In genomic region chr5:16855475-16855874, GRCh38 we compare ENCODE assay signal across 10 cellular contexts.
DNase-seq lines count a peak whose midpoint lies in the region; ATAC-seq, FAIRE-seq and TF ChIP-seq lines count a peak whose summit lies in the region.
"Had no signal": no experiment of that assay in that cellular context is flagged by ENCODE, and none has a peak within 500 bp of the region (broad histone marks: within the 10 kb centered on the region; RNA-seq: fewer than 3 reads in every experiment).

No MANE protein-coding gene starts in this region.

- intact Hi-C loops in adrenal gland (cut with DNase I) (no loop called here), kidney (cut with DNase I) (no loop called here)

- no peak overlapping the region for H3K27ac ChIP-seq in adrenal gland
- no peak overlapping the region for H3K27ac ChIP-seq in iPS-20b (ENCODE audit: low read length)
- no peak overlapping the region for H3K27ac ChIP-seq in kidney (ENCODE audit: low read depth in 2 of 2, low read length in 2 of 2)
- H3K27ac ChIP-seq: C4-2B had no signal

- H3K27me3 ChIP-seq in adrenal gland: no peaks in the 10 kb centered on the region
- H3K27me3 ChIP-seq in iPS-20b (ENCODE audit: insufficient read depth, low read length): no peaks in the 10 kb centered on the region

- H3K4me3 ChIP-seq in adrenal gland (no peak overlapping the region), iPS-20b (ENCODE audit: low read length) (no peak overlapping the region), kidney (ENCODE audit: low read length in 2 of 2) (no peak overlapping the region)

- no peak for FAIRE-seq in kidney (lab: Jason Lieb, UNC)

- peak; percentile 43 for DNase-seq in AG20443 (ENCODE audit: low spot score)
- peak; percentile 88 for DNase-seq in NCI-H1694 (lab: John Stamatoyannopoulos, UW)
- peak; percentile 21 to 68 (median 42) for DNase-seq in adrenal gland
- no peak for DNase-seq in kidney
- no peak for DNase-seq in NCI-H1105 treated with DMSO at 0.1 percent for 48 hours (lab: John Stamatoyannopoulos, UW)
- DNase-seq in activated CD8-positive, alpha-beta memory T cell treated with anti-CD3 and anti-CD28 coated beads for 24 hours: no peak
- DNase-seq: MV-4-11 had no signal

- WGBS in adrenal gland, 4 donors: 18 to 35% (median 32%) methylated on average over 2 to 5 of the region's 5 CpGs

- no peak for ATAC-seq in GM19035 (IDR thresholded peaks at IDR 0.05; ENCODE audit: unreplicated experiment)

- H3K9me3 ChIP-seq in adrenal gland (replicated peaks in 1 of 3) (no peaks in the 10 kb centered on the region), iPS-20b (ENCODE audit: insufficient read depth, low read depth, low read length) (no peaks in the 10 kb centered on the region), kidney (ENCODE audit: control insufficient read depth in 1 of 2, low read length in 2 of 2) (peaks cover 0 to 6% of the 10 kb centered on the region in 2 donors)

- H3K4me1 ChIP-seq in adrenal gland (replicated peaks in 1 of 2) (peaks cover 0 to 13% of the 10 kb centered on the region in 2 donors), iPS-20b (ENCODE audit: insufficient read depth, low read length) (peaks cover 25% of the 10 kb centered on the region), kidney (ENCODE audit: control insufficient read depth in 1 of 2, insufficient read depth in 1 of 2, low read depth in 1 of 2, low read length in 2 of 2) (peaks cover 5 to 6% of the 10 kb centered on the region in 2 donors)

- H3K36me3 ChIP-seq in adrenal gland (replicated peaks in 1 of 2) (no peaks in the 10 kb centered on the region), iPS-20b (ENCODE audit: insufficient read depth, low read depth, low read length) (no peaks in the 10 kb centered on the region), kidney (ENCODE audit: control insufficient read depth in 1 of 2, insufficient read depth in 2 of 2, low read length in 2 of 2) (no peaks in the 10 kb centered on the region)

- TF ChIP-seq CTCF in adrenal gland (IDR thresholded peaks at IDR 0.05) (no peak), kidney (IDR thresholded peaks at IDR 0.05; ENCODE audit: borderline replicate concordance, extremely low read depth, insufficient read depth) (no peak)

- no peak for TF ChIP-seq POLR2A in adrenal gland (IDR thresholded peaks at IDR 0.05)

- 0 out of 2 replicates have a peak overlapping the region, but pooled peaks have one; percentile 2 for H3K9ac ChIP-seq in iPS-20b (ENCODE audit: low read depth, low read length)
- H3K9ac ChIP-seq in kidney (ENCODE audit: low read length in 2 of 2): no peak overlapping the region

Comparison
In these comparisons a context has a peak if more than half of its experiments do, and no peak if none do; other contexts are left out.
1. DNase-seq: peak in AG20443 (single experiment), NCI-H1694 (single experiment) and adrenal gland (7 of 7); none in kidney (single experiment), NCI-H1105 treated with DMSO at 0.1 percent for 48 hours (single experiment) and activated CD8-positive, alpha-beta memory T cell treated with anti-CD3 and anti-CD28 coated beads for 24 hours (single experiment).